ENCODE assay signal across 3 cellular contexts in the genomic region with DNA sequence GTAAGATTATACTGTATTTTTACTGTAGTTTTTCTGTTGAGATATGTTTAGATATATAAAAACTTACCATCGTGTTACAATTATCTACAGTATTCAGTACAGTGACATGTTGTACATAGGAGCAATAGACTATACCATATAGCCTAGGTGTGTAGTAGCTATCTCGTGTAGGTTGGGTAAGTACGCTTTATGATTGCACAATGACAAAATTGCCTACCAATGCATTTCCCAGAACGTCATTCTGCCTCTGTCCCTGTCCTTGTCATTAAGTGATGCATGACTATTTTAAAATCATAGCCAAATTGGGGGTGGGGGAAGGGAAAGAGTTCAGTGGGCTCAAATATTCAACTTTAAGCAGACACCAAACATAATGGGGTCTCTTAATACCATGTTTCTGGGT.
A peak's percentile ranks its signal among the peaks of the same experiment; 100 is the strongest.
TF ChIP-seq lines count a peak whose summit lies in the region.

No MANE protein-coding gene starts in this region.

TF ChIP-seq in HepG2, 621 proteins besides CTCF, POLR2A, EP300 and RAD21:
- TF ChIP-seq ZSCAN9 (CRISPR knock-in tag; IDR thresholded peaks at IDR 0.05; ENCODE audit: borderline replicate concordance) (no peak), MAFF (IDR thresholded peaks at IDR 0.05; ENCODE audit: low read depth, low read length) (peak; percentile 79), CEBPG (CRISPR knock-in tag; IDR thresholded peaks at IDR 0.05) (peak; percentile 88), CREM (IDR thresholded peaks at IDR 0.05) (no peak), CREM (CRISPR knock-in tag; IDR thresholded peaks at IDR 0.05) (no peak), PRDM4 (CRISPR knock-in tag; IDR thresholded peaks at IDR 0.05; ENCODE audit: borderline replicate concordance) (no peak), SMC3 (IDR thresholded peaks at IDR 0.05; ENCODE audit: low read length) (peak; percentile 25; the same call in 1 of the 2 replicates), MAFK (conservative IDR thresholded peaks at IDR 0.05 in 1 of 2, IDR thresholded peaks at IDR 0.05 in 1 of 2; ENCODE audit: low read length in 2 of 2) (peak; percentile 79 to 83), ZFP82 (CRISPR knock-in tag; IDR thresholded peaks at IDR 0.05; ENCODE audit: borderline replicate concordance) (no peak), RAD51 (IDR thresholded peaks at IDR 0.05; ENCODE audit: borderline replicate concordance) (no peak), CEBPB (IDR thresholded peaks at IDR 0.05; ENCODE audit: borderline replicate concordance, low read depth, low read length) (peak; percentile 98)

TF ChIP-seq in IMR-90, 13 proteins besides CTCF, POLR2A, EP300 and RAD21:
- TF ChIP-seq SMC3 (IDR thresholded peaks at IDR 0.05; ENCODE audit: low read depth, low read length) (no peak), CEBPB (IDR thresholded peaks at IDR 0.05; ENCODE audit: low read depth, low read length) (peak; percentile 82)

TF ChIP-seq in K562, 482 proteins besides CTCF, POLR2A, EP300 and RAD21:
- TF ChIP-seq XRCC3 (IDR thresholded peaks at IDR 0.05), result no peak
- no peak for TF ChIP-seq SMARCA4 (IDR thresholded peaks at IDR 0.05)
- TF ChIP-seq, protein P1, sequence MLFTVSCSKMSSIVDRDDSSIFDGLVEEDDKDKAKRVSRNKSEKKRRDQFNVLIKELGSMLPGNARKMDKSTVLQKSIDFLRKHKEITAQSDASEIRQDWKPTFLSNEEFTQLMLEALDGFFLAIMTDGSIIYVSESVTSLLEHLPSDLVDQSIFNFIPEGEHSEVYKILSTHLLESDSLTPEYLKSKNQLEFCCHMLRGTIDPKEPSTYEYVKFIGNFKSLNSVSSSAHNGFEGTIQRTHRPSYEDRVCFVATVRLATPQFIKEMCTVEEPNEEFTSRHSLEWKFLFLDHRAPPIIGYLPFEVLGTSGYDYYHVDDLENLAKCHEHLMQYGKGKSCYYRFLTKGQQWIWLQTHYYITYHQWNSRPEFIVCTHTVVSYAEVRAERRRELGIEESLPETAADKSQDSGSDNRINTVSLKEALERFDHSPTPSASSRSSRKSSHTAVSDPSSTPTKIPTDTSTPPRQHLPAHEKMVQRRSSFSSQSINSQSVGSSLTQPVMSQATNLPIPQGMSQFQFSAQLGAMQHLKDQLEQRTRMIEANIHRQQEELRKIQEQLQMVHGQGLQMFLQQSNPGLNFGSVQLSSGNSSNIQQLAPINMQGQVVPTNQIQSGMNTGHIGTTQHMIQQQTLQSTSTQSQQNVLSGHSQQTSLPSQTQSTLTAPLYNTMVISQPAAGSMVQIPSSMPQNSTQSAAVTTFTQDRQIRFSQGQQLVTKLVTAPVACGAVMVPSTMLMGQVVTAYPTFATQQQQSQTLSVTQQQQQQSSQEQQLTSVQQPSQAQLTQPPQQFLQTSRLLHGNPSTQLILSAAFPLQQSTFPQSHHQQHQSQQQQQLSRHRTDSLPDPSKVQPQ (CRISPR knock-in tag; IDR thresholded peaks at IDR 0.05; ENCODE audit: borderline replicate concordance), result no peak
- no peak for TF ChIP-seq CTBP1 (IDR thresholded peaks at IDR 0.05; ENCODE audit: borderline replicate concordance)
- TF ChIP-seq, protein P2, sequence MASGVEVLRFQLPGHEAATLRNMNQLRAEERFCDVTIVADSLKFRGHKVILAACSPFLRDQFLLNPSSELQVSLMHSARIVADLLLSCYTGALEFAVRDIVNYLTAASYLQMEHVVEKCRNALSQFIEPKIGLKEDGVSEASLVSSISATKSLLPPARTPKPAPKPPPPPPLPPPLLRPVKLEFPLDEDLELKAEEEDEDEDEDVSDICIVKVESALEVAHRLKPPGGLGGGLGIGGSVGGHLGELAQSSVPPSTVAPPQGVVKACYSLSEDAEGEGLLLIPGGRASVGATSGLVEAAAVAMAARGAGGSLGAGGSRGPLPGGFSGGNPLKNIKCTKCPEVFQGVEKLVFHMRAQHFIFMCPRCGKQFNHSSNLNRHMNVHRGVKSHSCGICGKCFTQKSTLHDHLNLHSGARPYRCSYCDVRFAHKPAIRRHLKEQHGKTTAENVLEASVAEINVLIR (CRISPR knock-in tag; IDR thresholded peaks at IDR 0.05), result no peak
- TF ChIP-seq ARID4B (CRISPR knock-in tag; IDR thresholded peaks at IDR 0.05), result no peak
- no peak for TF ChIP-seq MEIS2 (IDR thresholded peaks at IDR 0.05; ENCODE audit: partially characterized antibody)
- TF ChIP-seq NCOR1 (IDR thresholded peaks at IDR 0.05), result no peak
- no peak for TF ChIP-seq KLF6 (CRISPR knock-in tag; IDR thresholded peaks at IDR 0.05; ENCODE audit: borderline replicate concordance)
- TF ChIP-seq, protein P3, sequence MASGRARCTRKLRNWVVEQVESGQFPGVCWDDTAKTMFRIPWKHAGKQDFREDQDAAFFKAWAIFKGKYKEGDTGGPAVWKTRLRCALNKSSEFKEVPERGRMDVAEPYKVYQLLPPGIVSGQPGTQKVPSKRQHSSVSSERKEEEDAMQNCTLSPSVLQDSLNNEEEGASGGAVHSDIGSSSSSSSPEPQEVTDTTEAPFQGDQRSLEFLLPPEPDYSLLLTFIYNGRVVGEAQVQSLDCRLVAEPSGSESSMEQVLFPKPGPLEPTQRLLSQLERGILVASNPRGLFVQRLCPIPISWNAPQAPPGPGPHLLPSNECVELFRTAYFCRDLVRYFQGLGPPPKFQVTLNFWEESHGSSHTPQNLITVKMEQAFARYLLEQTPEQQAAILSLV (tag; IDR thresholded peaks at IDR 0.05), result peak; percentile 42; the same call in 1 of the 2 replicates
- TF ChIP-seq CEBPB (tag; IDR thresholded peaks at IDR 0.05), result peak; percentile 96
- no peak for TF ChIP-seq XRCC5 (IDR thresholded peaks at IDR 0.05; ENCODE audit: low read depth, low read length)
- TF ChIP-seq NR1H2 (CRISPR knock-in tag; IDR thresholded peaks at IDR 0.05), result no peak
- no peak for TF ChIP-seq ZNF766 (CRISPR knock-in tag; conservative IDR thresholded peaks at IDR 0.05)
- no peak for TF ChIP-seq NCOA1 (IDR thresholded peaks at IDR 0.05; ENCODE audit: low read depth)
- no peak for TF ChIP-seq ZNF263 (CRISPR knock-in tag; IDR thresholded peaks at IDR 0.05; ENCODE audit: borderline replicate concordance)
- no peak for TF ChIP-seq LARP7 (IDR thresholded peaks at IDR 0.05)
- no peak for TF ChIP-seq THRB (CRISPR knock-in tag; conservative IDR thresholded peaks at IDR 0.05)
- no peak for TF ChIP-seq SIN3A (IDR thresholded peaks at IDR 0.05; ENCODE audit: borderline replicate concordance in 2 of 2, control insufficient read depth in 1 of 2, low read depth in 2 of 2, low read length in 2 of 2)
- TF ChIP-seq CEBPG (CRISPR knock-in tag; IDR thresholded peaks at IDR 0.05), result peak; percentile 75
- TF ChIP-seq CEBPG (tag; conservative IDR thresholded peaks at IDR 0.05 in 1 of 2, IDR thresholded peaks at IDR 0.05 in 1 of 2), result peak; percentile 84 to 88
- TF ChIP-seq PRDM10 (IDR thresholded peaks at IDR 0.05; ENCODE audit: partially characterized antibody), result no peak
- peak; percentile 45 for TF ChIP-seq MAFG (tag; conservative IDR thresholded peaks at IDR 0.05)
- no peak for TF ChIP-seq DEAF1 (CRISPR knock-in tag; IDR thresholded peaks at IDR 0.05)
- TF ChIP-seq ILF3 (IDR thresholded peaks at IDR 0.05; ENCODE audit: borderline replicate concordance), result no peak
- no peak for TF ChIP-seq U2AF2 (optimal IDR thresholded peaks at IDR 0.05; ENCODE audit: low read depth, low read length)
- no peak for TF ChIP-seq TCFL5 (CRISPR knock-in tag; conservative IDR thresholded peaks at IDR 0.05)
- peak; percentile 57; the same call in 1 of the 2 replicates for TF ChIP-seq ZNF316 (IDR thresholded peaks at IDR 0.05)
- no peak for TF ChIP-seq MED1 (CRISPR knock-in tag; IDR thresholded peaks at IDR 0.05; ENCODE audit: borderline replicate concordance)
- no peak for TF ChIP-seq ATF7 (IDR thresholded peaks at IDR 0.05)
- TF ChIP-seq KLF13 (tag; IDR thresholded peaks at IDR 0.05; ENCODE audit: borderline replicate concordance, low read depth), result no peak
- no peak for TF ChIP-seq TCF3 (CRISPR knock-in tag; IDR thresholded peaks at IDR 0.05)
TF ChIP-seq in K562: peak in this region for 5.
